11 cellular contexts compared by ENCODE assay signal in the genomic region with DNA sequence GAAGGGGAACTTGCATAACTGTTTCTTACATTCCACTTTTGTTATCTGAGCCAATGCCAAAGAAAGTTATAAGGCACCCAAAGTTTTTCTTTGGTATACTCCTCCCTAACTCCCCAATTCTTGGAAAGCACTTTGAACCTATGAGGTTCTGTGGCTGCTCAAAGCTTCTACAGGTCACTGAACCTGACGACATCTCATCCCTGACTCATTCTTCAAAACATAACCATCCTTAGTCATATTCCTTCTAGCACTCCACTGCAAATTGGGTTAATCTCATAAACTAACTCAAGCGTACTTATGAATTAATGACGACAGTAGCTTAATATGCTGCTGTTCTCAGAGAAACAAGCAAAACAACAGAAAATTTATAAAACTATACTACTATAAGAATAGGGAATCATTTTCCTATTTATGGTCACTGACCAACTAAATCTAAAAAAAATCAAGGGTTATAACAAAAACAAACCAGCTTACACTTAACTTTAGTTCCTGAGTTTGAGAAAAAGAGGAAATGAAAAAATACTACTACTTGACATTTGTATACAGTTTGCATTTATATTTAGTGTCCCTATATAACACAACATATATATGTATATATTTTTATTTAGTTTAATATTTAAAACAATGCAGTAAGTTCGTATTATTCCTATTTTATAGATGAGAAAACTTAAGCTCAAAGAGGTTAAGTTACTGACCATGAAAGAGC.
A peak's percentile ranks its signal among the peaks of the same experiment; 100 is the strongest.
DNase-seq lines count a peak whose midpoint lies in the region; ATAC-seq and TF ChIP-seq lines count a peak whose summit lies in the region.
"Had no signal": no experiment of that assay in that cellular context is flagged by ENCODE, and none has a peak within 500 bp of the region (broad histone marks: within the 10 kb centered on the region; RNA-seq: fewer than 3 reads in every experiment).

No MANE protein-coding gene starts in this region.

- no peaks in the 10 kb centered on the region for H3K36me3 Mint-ChIP-seq in naive B cell
- no peaks in the 10 kb centered on the region for H3K36me3 Mint-ChIP-seq in activated CD8-positive, alpha-beta memory T cell treated with anti-CD3 and anti-CD28 coated beads, Interleukin-2, amount 10 ng/mL, durations not matched to agents 7 days and 5 days

- peaks cover 2% of the 10 kb centered on the region; the same call in 1 of the 2 replicates for H3K4me1 ChIP-seq in BE2C

- no peaks in the 10 kb centered on the region for H3K9me3 Mint-ChIP-seq in naive B cell
- H3K9me3 Mint-ChIP-seq in activated CD8-positive, alpha-beta memory T cell treated with anti-CD3 and anti-CD28 coated beads, Interleukin-2, amount 10 ng/mL, durations not matched to agents 7 days and 5 days (ENCODE audit: low read depth), result no peaks in the 10 kb centered on the region

- no peak for TF ChIP-seq CTCF in BJ (IDR thresholded peaks at IDR 0.05; ENCODE audit: insufficient read depth, low read depth, low read length)
- no peak for TF ChIP-seq CTCF in brain microvascular endothelial cell (IDR thresholded peaks at IDR 0.05; ENCODE audit: low read depth, low read length, missing control alignments)
- no peak for TF ChIP-seq CTCF in BE2C (IDR thresholded peaks at IDR 0.05; ENCODE audit: low read depth, low read length)

- H3K4me3 ChIP-seq in BJ (ENCODE audit: low read depth, low read length), result no peak overlapping the region
- H3K4me3 ChIP-seq in brain microvascular endothelial cell (ENCODE audit: low read depth, low read length), result no peak overlapping the region
- H3K4me3 ChIP-seq in BE2C (ENCODE audit: low read depth, low read length), result no peak overlapping the region
- H3K4me3 ChIP-seq in H7 (ENCODE audit: insufficient read depth, low read depth, low read length), result no peak overlapping the region
- H3K4me3 ChIP-seq: mucosa of descending colon had no signal

- H3K4me3 Mint-ChIP-seq in naive B cell, result peak overlapping the region in 6 of 8 donors; percentile 0 to 85 (median 26)
- H3K4me3 Mint-ChIP-seq in activated CD8-positive, alpha-beta memory T cell treated with anti-CD3 and anti-CD28 coated beads, Interleukin-2, amount 10 ng/mL, durations not matched to agents 7 days and 5 days, result no peak overlapping the region

- CTCF ChIA-PET in BJ (lab: Yijun Ruan, JAX), result interaction anchor here (0.8 to 1.0 kb wide), 2 partner anchors 21 to 26 kb away, joined by 3 read pairs; no protein-coding TSS in a partner anchor
- CTCF ChIA-PET in activated CD8-positive, alpha-beta memory T cell treated with anti-CD3 and anti-CD28 coated beads, Interleukin-2, amount 10 ng/mL, durations not matched to agents 7 days and 5 days (lab: Charles Lee), result interaction anchor here (0.7 kb wide), 1 partner anchor 15 kb away, joined by 3 read pairs; no protein-coding TSS in a partner anchor

- H3K27ac Mint-ChIP-seq in naive B cell, result peak overlapping the region in 5 of 6 donors; percentile 1 to 80 (median 61)
- no peak overlapping the region for H3K27ac Mint-ChIP-seq in activated CD8-positive, alpha-beta memory T cell treated with anti-CD3 and anti-CD28 coated beads, Interleukin-2, amount 10 ng/mL, durations not matched to agents 7 days and 5 days

- POLR2A ChIA-PET in BJ (lab: Charles Lee), result no interaction called here

- no peaks in the 10 kb centered on the region for H3K36me3 ChIP-seq in BJ (ENCODE audit: control insufficient read depth, insufficient read depth, low read length)
- H3K36me3 ChIP-seq in brain microvascular endothelial cell (replicated peaks), result no peaks in the 10 kb centered on the region
- H3K36me3 ChIP-seq in BE2C, result no peaks in the 10 kb centered on the region
- no peaks in the 10 kb centered on the region for H3K36me3 ChIP-seq in H7 (replicated peaks; ENCODE audit: control insufficient read depth, insufficient read depth, low read length)

- no peaks in the 10 kb centered on the region for H3K27me3 Mint-ChIP-seq in naive B cell
- H3K27me3 Mint-ChIP-seq in activated CD8-positive, alpha-beta memory T cell treated with anti-CD3 and anti-CD28 coated beads, Interleukin-2, amount 10 ng/mL, durations not matched to agents 7 days and 5 days, result peaks cover 3% of the 10 kb centered on the region

- DNase-seq in BJ (ENCODE audit: low read depth), result peak; percentile 53
- peak; percentile 79 for DNase-seq in LHCN-M2 (ENCODE audit: low read depth)
- peak; percentile 78 for DNase-seq in brain microvascular endothelial cell
- no peak for DNase-seq in naive B cell
- no peak for DNase-seq in BE2C
- DNase-seq in activated CD8-positive, alpha-beta memory T cell treated with anti-CD3 and anti-CD28 coated beads, Interleukin-2, amount 10 ng/mL, durations not matched to agents 7 days and 5 days, result no peak
- no peak for DNase-seq in H7
- no peak for DNase-seq in NCI-H748 (lab: John Stamatoyannopoulos, UW; ENCODE audit: unreplicated experiment)
- DNase-seq: mucosa of descending colon, NCI-H187, T-helper 1 cell had no signal

- peak; percentile 40 for ATAC-seq in naive B cell (ENCODE audit: low read depth in 2 of 2)
- no peak for ATAC-seq in activated CD8-positive, alpha-beta memory T cell treated with anti-CD3 and anti-CD28 coated beads, Interleukin-2, amount 10 ng/mL, durations not matched to agents 7 days and 5 days
- ATAC-seq: mucosa of descending colon had no signal

- H3K4me1 Mint-ChIP-seq in naive B cell, result peaks cover 28 to 43% (median 37%) of the 10 kb centered on the region in 3 donors
- H3K4me1 Mint-ChIP-seq in activated CD8-positive, alpha-beta memory T cell treated with anti-CD3 and anti-CD28 coated beads, Interleukin-2, amount 10 ng/mL, durations not matched to agents 7 days and 5 days, result no peaks in the 10 kb centered on the region

- in situ Hi-C loops in brain microvascular endothelial cell (cut with HindIII; ENCODE audit: low pct_ligation_motif_present, low sequenced_read_pairs), result no loop called here

- no peaks in the 10 kb centered on the region for H3K27me3 ChIP-seq in BJ (ENCODE audit: control insufficient read depth, insufficient read depth, low read length)
- H3K27me3 ChIP-seq in brain microvascular endothelial cell (replicated peaks), result no peaks in the 10 kb centered on the region
- no peaks in the 10 kb centered on the region for H3K27me3 ChIP-seq in BE2C
- H3K27me3 ChIP-seq in H7 (ENCODE audit: control insufficient read depth, insufficient read depth, low read length), result no peaks in the 10 kb centered on the region

- no peak overlapping the region for H3K27ac ChIP-seq in brain microvascular endothelial cell

- H3K9me3 ChIP-seq in BE2C, result no peaks in the 10 kb centered on the region
- H3K9me3 ChIP-seq: mucosa of descending colon had no signal

Comparison
In these comparisons a context has a peak if more than half of its experiments do, and no peak if none do; other contexts are left out.
1. DNase-seq: peak in BJ (single experiment), LHCN-M2 (single experiment) and brain microvascular endothelial cell (single experiment); none in naive B cell (single experiment), BE2C (single experiment), activated CD8-positive, alpha-beta memory T cell treated with anti-CD3 and anti-CD28 coated beads, Interleukin-2, amount 10 ng/mL, durations not matched to agents 7 days and 5 days (single experiment), H7 (single experiment) and NCI-H748 (single experiment).